In genomic region chr3:113521981-113522380, GRCh38 we compare ENCODE assay signal across 4 cellular contexts. TPM values are rescaled to one million over a fixed set of nuclear protein-coding genes. Genes with fewer than 3 reads are reported as not detected.
"Had no signal": no experiment of that assay in that cellular context is flagged by ENCODE, and none has a peak within 500 bp of the region (broad histone marks: within the 10 kb centered on the region; RNA-seq: fewer than 3 reads in every experiment).

No MANE protein-coding gene starts in this region.

- H3K4me3 ChIP-seq: GM12878 had no signal

- DNase-seq: GDM1, GF-D8 had no signal

- ATAC-seq: GM12878 had no signal

RNA-seq across cellular contexts. Expression of gene SIDT1, which starts 10.4 kb away (rescaled TPM):
- total RNA-seq: G401 had no signal
